In genomic region chr2:133525751-133526467, GRCh38 we compare ENCODE assay signal across 25 cellular contexts. TPM values are rescaled to one million over a fixed set of nuclear protein-coding genes. Genes with fewer than 3 reads are reported as not detected.
"Had no signal": no experiment of that assay in that cellular context is flagged by ENCODE, and none has a peak within 500 bp of the region (broad histone marks: within the 10 kb centered on the region; RNA-seq: fewer than 3 reads in every experiment).

No MANE protein-coding gene starts in this region.

- H3K4me3 ChIP-seq: left lung, lung, mucosa of descending colon, ovary, right atrium auricular region, skin epidermis, stomach, testis, thyroid gland, transverse colon, upper lobe of left lung had no signal

- H3K27ac Mint-ChIP-seq: immature natural killer cell; naive thymus-derived CD4-positive, alpha-beta T cell; natural killer cell treated with Interleukin-12 subunit alpha and Interleukin-12 subunit beta and Interleukin-15 and Interleukin-18, amount 100 ng/mL, for 72 hours; progenitor cell of endocrine pancreas; stimulated activated naive B cell treated with anti-CD40 and anti-IgM and Interleukin-4, amounts not matched to agents 10 μg/mL and 1 μg/mL and 100 μg/mL, for 72 hours had no signal

- H3K27ac ChIP-seq: left lung, ovary, right atrium auricular region, skin epidermis, stomach, testis, thyroid gland, transverse colon, upper lobe of left lung had no signal

- DNase-seq: hippocampal formation; immature natural killer cell; kidney; left colon; left lung; midbrain; mucosa of descending colon; naive thymus-derived CD4-positive, alpha-beta T cell; ovary; stimulated activated CD4-positive, alpha-beta T cell treated with anti-CD3 and anti-CD28 coated beads, Interleukin-12 subunit alpha, Interleukin-12 subunit beta, amount 100 ng/mL, for 4 hours; stimulated activated CD4-positive, alpha-beta T cell treated with anti-CD3 and anti-CD28 coated beads, Interleukin-15, amount 100 ng/mL, for 24 hours; stimulated activated CD4-positive, alpha-beta T cell treated with anti-CD3 and anti-CD28 coated beads, Interleukin-2, amount 100 ng/mL, for 24 hours; stimulated activated CD4-positive, alpha-beta T cell treated with anti-CD3 and anti-CD28 coated beads, Interleukin-4, amount 100 ng/mL, for 1 hour; stimulated activated naive B cell treated with anti-CD40 and anti-IgM and Interleukin-4, amounts not matched to agents 10 μg/mL and 1 μg/mL and 100 μg/mL, for 72 hours; stimulated activated naive CD8-positive, alpha-beta T cell treated with anti-CD3 and anti-CD28 coated beads, Interleukin-15, Interleukin-2, amounts not matched to agents 100 U/mL and 50 U/mL, for 24 hours; stomach; testis; thyroid gland; transverse colon; upper lobe of left lung had no signal

- H3K4me1 ChIP-seq: left lung, right atrium auricular region, stomach, testis, thyroid gland, transverse colon, upper lobe of left lung had no signal

- H3K4me3 Mint-ChIP-seq: immature natural killer cell; naive thymus-derived CD4-positive, alpha-beta T cell; natural killer cell treated with Interleukin-12 subunit alpha and Interleukin-12 subunit beta and Interleukin-15 and Interleukin-18, amount 100 ng/mL, for 72 hours; stimulated activated naive B cell treated with anti-CD40 and anti-IgM and Interleukin-4, amounts not matched to agents 10 μg/mL and 1 μg/mL and 100 μg/mL, for 72 hours had no signal

- H3K36me3 ChIP-seq: left lung, ovary, right atrium auricular region, stomach, thyroid gland, transverse colon, upper lobe of left lung had no signal

- H3K36me3 Mint-ChIP-seq: immature natural killer cell; naive thymus-derived CD4-positive, alpha-beta T cell; natural killer cell treated with Interleukin-12 subunit alpha and Interleukin-12 subunit beta and Interleukin-15 and Interleukin-18, amount 100 ng/mL, for 72 hours; stimulated activated naive B cell treated with anti-CD40 and anti-IgM and Interleukin-4, amounts not matched to agents 10 μg/mL and 1 μg/mL and 100 μg/mL, for 72 hours had no signal

- H3K27me3 ChIP-seq: left lung, ovary, right atrium auricular region, stomach, testis, thyroid gland, transverse colon, upper lobe of left lung had no signal

- H3K27me3 Mint-ChIP-seq: naive thymus-derived CD4-positive, alpha-beta T cell; natural killer cell treated with Interleukin-12 subunit alpha and Interleukin-12 subunit beta and Interleukin-15 and Interleukin-18, amount 100 ng/mL, for 72 hours had no signal

- H3K4me1 Mint-ChIP-seq: immature natural killer cell; naive thymus-derived CD4-positive, alpha-beta T cell; stimulated activated naive B cell treated with anti-CD40 and anti-IgM and Interleukin-4, amounts not matched to agents 10 μg/mL and 1 μg/mL and 100 μg/mL, for 72 hours had no signal

- H3K9me3 ChIP-seq: left lung, mucosa of descending colon, ovary, right atrium auricular region, stomach, testis, thyroid gland, transverse colon, upper lobe of left lung had no signal

RNA-seq across cellular contexts. Expression of gene NCKAP5, which starts 42.4 kb away (rescaled TPM):
- polyA plus RNA-seq: immature natural killer cell; naive thymus-derived CD4-positive, alpha-beta T cell had no signal
